Comparison of ENCODE assay signal across 22 cellular contexts in the genomic region with DNA sequence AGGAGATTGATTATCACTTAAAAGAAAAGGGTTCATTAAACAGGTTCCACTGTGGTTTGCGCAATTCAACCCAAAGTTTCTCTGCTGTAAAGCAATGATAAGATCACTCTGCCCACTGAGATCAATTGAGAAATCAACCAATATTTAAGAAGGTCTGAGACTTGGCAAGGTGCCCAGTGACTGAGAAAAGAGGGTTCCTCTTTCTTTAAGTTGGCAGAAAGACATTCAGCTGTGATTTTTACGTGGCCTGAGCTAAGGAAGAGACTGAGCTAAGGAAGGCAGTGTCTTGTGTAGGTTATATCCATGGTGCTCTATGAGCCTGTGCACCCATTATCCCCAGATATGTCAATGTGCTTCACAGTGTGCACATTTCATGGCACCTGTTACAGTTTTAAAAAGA.
DNase-seq lines count a peak whose midpoint lies in the region; ATAC-seq and TF ChIP-seq lines count a peak whose summit lies in the region.
"Had no signal": no experiment of that assay in that cellular context is flagged by ENCODE, and none has a peak within 500 bp of the region (broad histone marks: within the 10 kb centered on the region; RNA-seq: fewer than 3 reads in every experiment).

No MANE protein-coding gene starts in this region.

- H3K4me3 Mint-ChIP-seq in CD14-positive monocyte, result peak overlapping the region in 1 of 2 donors; percentile 9
- H3K4me3 Mint-ChIP-seq: naive B cell had no signal

- DNase-seq in CD14-positive monocyte (ENCODE audit: low spot score), result peak; percentile 84
- peak; percentile 60 to 71 for DNase-seq in Kasumi-1 (lab: John Stamatoyannopoulos, UW)
- DNase-seq in SIG-M5 (lab: John Stamatoyannopoulos, UW), result peak; percentile 80
- no peak for DNase-seq in left lung
- DNase-seq in activated effector memory CD4-positive, alpha-beta T cell treated with Interleukin-2 at 50 U/mL for 16 hours, result no peak
- no peak for DNase-seq in GM23248
- no peak for DNase-seq in NCI-H748 treated with DMSO at 0.1 percent for 48 hours (lab: John Stamatoyannopoulos, UW)
- DNase-seq: activated CD4-positive, alpha-beta T cell treated with anti-CD3 and anti-CD28 coated beads, Interleukin-2, amount 50 U/mL, for 48 hours; activated T-cell treated with anti-CD3 and anti-CD28 coated beads, Interleukin-2, amount 50 U/mL, for 1 hour; Caco-2; naive B cell; NCI-H1048; NCI-H2081; NCI-H510A; Peyer's patch; small intestine; stimulated activated CD4-positive, alpha-beta T cell treated with anti-CD3 and anti-CD28 coated beads, Interleukin-4, amount 100 ng/mL, for 24 hours had no signal

- H3K36me3 ChIP-seq in left lung (no peaks in the 10 kb centered on the region), GM23248 (ENCODE audit: low read depth) (no peaks in the 10 kb centered on the region)
- H3K36me3 ChIP-seq: Peyer's patch had no signal

- no peaks in the 10 kb centered on the region for H3K27me3 ChIP-seq in left lung
- no peaks in the 10 kb centered on the region for H3K27me3 ChIP-seq in GM23248 (replicated peaks; ENCODE audit: insufficient read depth)
- H3K27me3 ChIP-seq: hepatocyte, Peyer's patch had no signal

- H3K9me3 Mint-ChIP-seq in CD14-positive monocyte, result peaks cover 0 to 4% (median 0%) of the 10 kb centered on the region in 7 donors

- H3K4me1 Mint-ChIP-seq in CD14-positive monocyte, result peaks cover 25% of the 10 kb centered on the region

- H3K4me1 ChIP-seq in left lung (peaks cover 0 to 12% of the 10 kb centered on the region in 2 donors), GM23248 (ENCODE audit: insufficient read depth) (no peaks in the 10 kb centered on the region)
- H3K4me1 ChIP-seq: Caco-2, Peyer's patch had no signal

- H3K27ac ChIP-seq in left lung (no peak overlapping the region), GM23248 (no peak overlapping the region)
- H3K27ac ChIP-seq: hepatocyte, parathyroid adenoma, Peyer's patch had no signal

- H3K36me3 Mint-ChIP-seq in CD14-positive monocyte, result peaks cover 28 to 36% of the 10 kb centered on the region in 2 donors
- H3K36me3 Mint-ChIP-seq: naive B cell had no signal

- peak; percentile 30 for ATAC-seq in left lung
- ATAC-seq in esophagus mucosa, result no peak
- ATAC-seq: HepG2 had no signal

- peaks cover 0 to 2% (median 0%) of the 10 kb centered on the region in 3 donors for H3K27me3 Mint-ChIP-seq in CD14-positive monocyte (ENCODE audit: low read depth in 3 of 3)
- H3K27me3 Mint-ChIP-seq: naive B cell had no signal

- no peak for TF ChIP-seq CTCF in CD14-positive monocyte (IDR thresholded peaks at IDR 0.05)
- no peak for TF ChIP-seq CTCF in left lung (IDR thresholded peaks at IDR 0.05)

- H3K4me3 ChIP-seq in left lung, result no peak overlapping the region
- H3K4me3 ChIP-seq in GM23248, result no peak overlapping the region
- H3K4me3 ChIP-seq: hepatocyte, Peyer's patch had no signal

- in situ Hi-C loops in GM23248 (cut with MboI), result no loop called here

- H3K79me2 ChIP-seq in GM23248 (ENCODE audit: insufficient read depth), result no peaks in the 10 kb centered on the region
- H3K79me2 ChIP-seq: hepatocyte, parathyroid adenoma had no signal

- no peak overlapping the region for H3K4me2 ChIP-seq in GM23248 (ENCODE audit: unreplicated experiment)
- H3K4me2 ChIP-seq: hepatocyte had no signal

- peak overlapping the region; percentile 73 to 93 (median 90) for H3K27ac Mint-ChIP-seq in CD14-positive monocyte
- H3K27ac Mint-ChIP-seq: activated naive CD4-positive, alpha-beta T cell treated with anti-CD3 and anti-CD28 coated beads, Interleukin-2, amount 50 U/mL, for 72 hours; naive B cell had no signal

- H2AFZ ChIP-seq in GM23248, result no peak overlapping the region
- H2AFZ ChIP-seq: hepatocyte, parathyroid adenoma had no signal

- H3K9ac ChIP-seq in GM23248, result no peak overlapping the region
- H3K9ac ChIP-seq: parathyroid adenoma had no signal

- H3K9me2 ChIP-seq in GM23248 (ENCODE audit: insufficient read depth), result no peaks in the 10 kb centered on the region

- H3K9me3 ChIP-seq in left lung, result no peaks in the 10 kb centered on the region
- H3K9me3 ChIP-seq in GM23248 (ENCODE audit: low read depth), result no peaks in the 10 kb centered on the region
- H3K9me3 ChIP-seq: Caco-2, Peyer's patch had no signal

- intact Hi-C loops in CD14-positive monocyte (cut with micrococcal nuclease), result no loop called here
- intact Hi-C loops in left lung (cut with DNase I), result no loop called here

- 50 to 57% methylated on average over 2 of the region's 2 CpGs for WGBS in GM23248 (ENCODE audit: low coverage in 1 of 2, low lambda C conversion rate in 2 of 2, missing lambda C conversion rate in 2 of 2), 2 experiments

- H4K20me1 ChIP-seq in GM23248 (ENCODE audit: insufficient read depth), result no peaks in the 10 kb centered on the region

- H3F3A ChIP-seq in GM23248 (ENCODE audit: insufficient read depth), result no peaks in the 10 kb centered on the region

Comparison
In these comparisons a context has a peak if more than half of its experiments do, and no peak if none do; other contexts are left out.
1. DNase-seq: peak in CD14-positive monocyte (single experiment), Kasumi-1 (2 of 2) and SIG-M5 (single experiment); none in left lung (0 of 2), activated effector memory CD4-positive, alpha-beta T cell treated with Interleukin-2 at 50 U/mL for 16 hours (single experiment), GM23248 (single experiment) and NCI-H748 treated with DMSO at 0.1 percent for 48 hours (single experiment).